Comparison of ENCODE assay signal across 8 cellular contexts in genomic region chr19:4640247-4641000, GRCh38. TPM values are rescaled to one million over a fixed set of nuclear protein-coding genes. Genes with fewer than 3 reads are reported as not detected.
DNase-seq lines count a peak whose midpoint lies in the region; ATAC-seq and TF ChIP-seq lines count a peak whose summit lies in the region.

No MANE protein-coding gene starts in this region.

- peaks cover 1% of the 10 kb centered on the region; the same call in 1 of the 2 replicates for H3K36me3 ChIP-seq in Caco-2 (ENCODE audit: control insufficient read depth, insufficient read depth, low read length)
- no peaks in the 10 kb centered on the region for H3K36me3 ChIP-seq in endodermal cell (ENCODE audit: control insufficient read depth, insufficient read depth, low read length)
- no peaks in the 10 kb centered on the region for H3K36me3 ChIP-seq in neuronal stem cell (replicated peaks in 1 of 2; ENCODE audit: control insufficient read depth in 2 of 2, insufficient read depth in 2 of 2, low read length in 2 of 2)

- H3K18ac ChIP-seq in neuronal stem cell (ENCODE audit: low read length), result peak overlapping the region; percentile 85

- no peak overlapping the region for H2BK12ac ChIP-seq in neuronal stem cell (ENCODE audit: low read length)

- peak overlapping the region; percentile 72 for H3K4me3 ChIP-seq in Caco-2 (ENCODE audit: low read depth, low read length)
- H3K4me3 ChIP-seq in endodermal cell (ENCODE audit: low read length), result peak overlapping the region; percentile 89
- H3K4me3 ChIP-seq in neuronal stem cell (ENCODE audit: low read length in 2 of 2), result peak overlapping the region in 1 of 2 donors; percentile 61

- no peak overlapping the region for H2BK15ac ChIP-seq in neuronal stem cell (ENCODE audit: low read length)

- H3K9me3 ChIP-seq in Caco-2 (no peaks in the 10 kb centered on the region), endodermal cell (ENCODE audit: control insufficient read depth, low read length) (no peaks in the 10 kb centered on the region), neuronal stem cell (replicated peaks in 1 of 2; ENCODE audit: control insufficient read depth in 2 of 2, insufficient read depth in 1 of 2, low read depth in 1 of 2, low read length in 2 of 2) (no peaks in the 10 kb centered on the region)

- no peak overlapping the region for H3K27ac Mint-ChIP-seq in Caco-2 (ENCODE audit: unreplicated experiment)
- peak overlapping the region; percentile 84 for H3K27ac Mint-ChIP-seq in endodermal cell

- H3K27me3 ChIP-seq in Caco-2 (replicated peaks; ENCODE audit: control insufficient read depth, insufficient read depth, low read length) (no peaks in the 10 kb centered on the region), endodermal cell (ENCODE audit: control insufficient read depth, insufficient read depth, low read length, poor library complexity, severe bottlenecking) (peaks cover 3% of the 10 kb centered on the region), neuronal stem cell (ENCODE audit: control insufficient read depth in 3 of 3, insufficient read depth in 3 of 3, low read depth in 1 of 3, low read length in 3 of 3) (peaks cover 0 to 8% (median 8%) of the 10 kb centered on the region in 3 experiments)

- no peak overlapping the region for H2BK120ac ChIP-seq in neuronal stem cell (ENCODE audit: low read depth, low read length)

- H2BK5ac ChIP-seq in neuronal stem cell (ENCODE audit: low read length), result peak overlapping the region; percentile 56

- H3K14ac ChIP-seq in neuronal stem cell (ENCODE audit: low read length), result no peak overlapping the region

- H4K91ac ChIP-seq in neuronal stem cell (ENCODE audit: low read depth, low read length, poor library complexity), result no peak overlapping the region

- no peak overlapping the region for H3K9ac ChIP-seq in endodermal cell (ENCODE audit: extremely low read depth, low read length, poor library complexity, severe bottlenecking)
- H3K9ac ChIP-seq in neuronal stem cell (ENCODE audit: low read depth, low read length, poor library complexity), result no peak overlapping the region

- BruUV-seq in Caco-2 (replicated peaks; lab: Mats Ljungman, UMichigan), result no TSS peak

- no peak overlapping the region for H3K4ac ChIP-seq in neuronal stem cell (ENCODE audit: low read length)

- H3K4me3 Mint-ChIP-seq in Caco-2 (ENCODE audit: unreplicated experiment) (peak overlapping the region; percentile 85), endodermal cell (peak overlapping the region; percentile 85)

- no peak for DNase-seq in Caco-2
- peak; percentile 84 for DNase-seq in NCI-H146 (lab: John Stamatoyannopoulos, UW)
- peak; percentile 73 for DNase-seq in endodermal cell
- DNase-seq in neuronal stem cell (ENCODE audit: low spot score), result no peak
- no peak for DNase-seq in NCI-H526 (lab: John Stamatoyannopoulos, UW)
- DNase-seq in activated gamma-delta T cell treated with Interleukin-2 at 50 U/mL for 16 hours, result no peak

- H3K27ac ChIP-seq in endodermal cell (ENCODE audit: low read depth, low read length) (no peak overlapping the region), neuronal stem cell (replicated peaks; ENCODE audit: low read length) (no peak overlapping the region)

- H3K4me1 ChIP-seq in Caco-2 (peaks cover 12% of the 10 kb centered on the region; the same call in 1 of the 2 replicates), endodermal cell (ENCODE audit: control insufficient read depth, insufficient read depth, low read length) (peaks cover 5% of the 10 kb centered on the region), neuronal stem cell (ENCODE audit: control insufficient read depth in 2 of 2, insufficient read depth in 1 of 2, low read depth in 1 of 2, low read length in 2 of 2) (peaks cover 6 to 12% of the 10 kb centered on the region in 2 donors)

- no peak for TF ChIP-seq CTCF in Caco-2 (IDR thresholded peaks at IDR 0.05; ENCODE audit: insufficient read depth in 1 of 2, low read depth in 1 of 2, low read length in 1 of 2, severe bottlenecking in 1 of 2, unreplicated experiment in 1 of 2)
- no peak for TF ChIP-seq CTCF in endodermal cell (conservative IDR thresholded peaks at IDR 0.05)

- ATAC-seq in GM18907 (IDR thresholded peaks at IDR 0.05; ENCODE audit: unreplicated experiment) (no peak), GM19395 (IDR thresholded peaks at IDR 0.05; ENCODE audit: unreplicated experiment) (no peak)

- peaks cover 7% of the 10 kb centered on the region for H3K4me1 Mint-ChIP-seq in Caco-2 (ENCODE audit: low read depth, unreplicated experiment)
- peaks cover 5% of the 10 kb centered on the region for H3K4me1 Mint-ChIP-seq in endodermal cell

- H2AFZ ChIP-seq in neuronal stem cell (ENCODE audit: low read length), result no peak overlapping the region

- H3K27me3 Mint-ChIP-seq in Caco-2 (ENCODE audit: insufficient read depth, unreplicated experiment) (no peaks in the 10 kb centered on the region), endodermal cell (ENCODE audit: insufficient read depth) (peaks cover 13% of the 10 kb centered on the region)

- H3K23ac ChIP-seq in neuronal stem cell (ENCODE audit: low read depth, low read length, poor library complexity), result no peak overlapping the region

- intact Hi-C loops in Caco-2 (cut with micrococcal nuclease; ENCODE audit: unreplicated experiment), result no loop called here

- no peak overlapping the region for H4K8ac ChIP-seq in neuronal stem cell (ENCODE audit: low read depth, low read length)

- H2AK5ac ChIP-seq in neuronal stem cell (ENCODE audit: low read depth, low read length), result peak overlapping the region; percentile 79

- H3K9me3 Mint-ChIP-seq in Caco-2 (ENCODE audit: unreplicated experiment) (no peaks in the 10 kb centered on the region), endodermal cell (no peaks in the 10 kb centered on the region)

- peak overlapping the region; percentile 88 for H3K4me2 ChIP-seq in neuronal stem cell (ENCODE audit: insufficient read depth, low read length, poor library complexity, severe bottlenecking)

- POLR2A ChIA-PET in Caco-2 (lab: Charles Lee), result interaction anchor here (0.6 kb wide), 1 partner anchor 30 kb away, joined by 5 read pairs; the partner anchor contains the start of gene MYDGF

- 82 to 91% methylated on average over 10 to 17 of the region's 17 CpGs for WGBS in endodermal cell (ENCODE audit: insufficient coverage in 1 of 2, insufficient read length in 1 of 2), 2 experiments
- WGBS in neuronal stem cell (ENCODE audit: extremely low coverage in 2 of 2, insufficient read length in 2 of 2, insufficient replicate concordance in 1 of 2), 2 donors, result no CpG with 5 or more reads among the region's 17 CpGs

- H3K79me1 ChIP-seq in neuronal stem cell (ENCODE audit: low read depth, low read length), result no peaks in the 10 kb centered on the region

- CTCF ChIA-PET in Caco-2 (lab: Charles Lee), result no interaction called here

- H3K36me3 Mint-ChIP-seq in Caco-2 (ENCODE audit: insufficient read depth, unreplicated experiment), result peaks cover 12% of the 10 kb centered on the region
- H3K36me3 Mint-ChIP-seq in endodermal cell (ENCODE audit: low read depth), result peaks cover 3% of the 10 kb centered on the region

RNA-seq across cellular contexts. Expression of gene TNFAIP8L1, which starts 1.1 kb away (rescaled TPM):
- 19.6 and 21.8 TPM in 2 replicates for total RNA-seq in Caco-2 (2022)
- total RNA-seq in endodermal cell, result 10 to 100 TPM; 18.1 to 25.5 TPM
- polyA plus RNA-seq in endodermal cell (2013, experiment 1 of 2), result 12.1 TPM
- 12.3 TPM for polyA plus RNA-seq in endodermal cell (2013, experiment 2 of 2)
- polyA plus RNA-seq in neuronal stem cell (2013, experiment 1 of 2), result 15.5 TPM
- polyA plus RNA-seq in neuronal stem cell (2013, experiment 2 of 2), result 15.7 TPM

RNA-seq across cellular contexts. Expression of gene MYDGF, which starts 29.7 kb away (rescaled TPM):
- total RNA-seq in Caco-2 (2022) (106 and 109 TPM in 2 replicates), endodermal cell (10 to 100 TPM; 58.7 to 64.0 TPM)
- 93.0 TPM for polyA plus RNA-seq in endodermal cell (2013, experiment 1 of 2)
- 93.7 TPM for polyA plus RNA-seq in endodermal cell (2013, experiment 2 of 2)
- polyA plus RNA-seq in neuronal stem cell (2013, experiment 1 of 2), result 33.5 TPM
- 33.9 TPM for polyA plus RNA-seq in neuronal stem cell (2013, experiment 2 of 2)

Comparison
In these comparisons a context has a peak if more than half of its experiments do, and no peak if none do; other contexts are left out.
1. DNase-seq: peak in NCI-H146 (single experiment) and endodermal cell (single experiment); none in Caco-2 (0 of 2), neuronal stem cell (single experiment), NCI-H526 (0 of 2) and activated gamma-delta T cell treated with Interleukin-2 at 50 U/mL for 16 hours (single experiment).